Comparison of ENCODE assay signal across 14 cellular contexts in genomic region chr10:61408065-61408464, GRCh38. TPM values are rescaled to one million over a fixed set of nuclear protein-coding genes. Genes with fewer than 3 reads are reported as not detected.
"Had no signal": no experiment of that assay in that cellular context is flagged by ENCODE, and none has a peak within 500 bp of the region (broad histone marks: within the 10 kb centered on the region; RNA-seq: fewer than 3 reads in every experiment).

No MANE protein-coding gene starts in this region.

- DNase-seq: activated CD4-positive, alpha-beta T cell treated with anti-CD3 and anti-CD28 coated beads, Interleukin-2, amount 10 ng/mL, durations not matched to agents 7 days and 5 days; activated CD4-positive, CD25-positive, alpha-beta regulatory T cell; activated CD8-positive, alpha-beta memory T cell treated with anti-CD3 and anti-CD28 coated beads for 24 hours; activated naive CD8-positive, alpha-beta T cell treated with anti-CD3 and anti-CD28 coated beads, Interleukin-2, amount 10 ng/mL, durations not matched to agents 7 days and 5 days; dorsolateral prefrontal cortex; endodermal cell; erythroblast; foreskin fibroblast; hypothalamus; naive thymus-derived CD4-positive, alpha-beta T cell; posterior cingulate gyrus; trophoblast cell had no signal

- H3K4me1 ChIP-seq: suprapubic skin had no signal

- H3K36me3 ChIP-seq: suprapubic skin had no signal

- ATAC-seq: naive thymus-derived CD4-positive, alpha-beta T cell had no signal

- H3K4me3 ChIP-seq: dorsolateral prefrontal cortex, suprapubic skin had no signal

- H3K27me3 ChIP-seq: dorsolateral prefrontal cortex, suprapubic skin had no signal

- H3K27ac ChIP-seq: suprapubic skin had no signal

- H3K9me3 ChIP-seq: suprapubic skin had no signal

RNA-seq across cellular contexts. Expression of gene TMEM26, which starts 45.1 kb away (rescaled TPM):
- total RNA-seq: activated CD4-positive, alpha-beta T cell treated with anti-CD3 and anti-CD28 coated beads, Interleukin-2, amount 10 ng/mL, durations not matched to agents 7 days and 5 days; activated naive CD8-positive, alpha-beta T cell treated with anti-CD3 and anti-CD28 coated beads, Interleukin-2, amount 10 ng/mL, durations not matched to agents 7 days and 5 days; lung microvascular endothelial cell; suprapubic skin had no signal
